In the genomic region with DNA sequence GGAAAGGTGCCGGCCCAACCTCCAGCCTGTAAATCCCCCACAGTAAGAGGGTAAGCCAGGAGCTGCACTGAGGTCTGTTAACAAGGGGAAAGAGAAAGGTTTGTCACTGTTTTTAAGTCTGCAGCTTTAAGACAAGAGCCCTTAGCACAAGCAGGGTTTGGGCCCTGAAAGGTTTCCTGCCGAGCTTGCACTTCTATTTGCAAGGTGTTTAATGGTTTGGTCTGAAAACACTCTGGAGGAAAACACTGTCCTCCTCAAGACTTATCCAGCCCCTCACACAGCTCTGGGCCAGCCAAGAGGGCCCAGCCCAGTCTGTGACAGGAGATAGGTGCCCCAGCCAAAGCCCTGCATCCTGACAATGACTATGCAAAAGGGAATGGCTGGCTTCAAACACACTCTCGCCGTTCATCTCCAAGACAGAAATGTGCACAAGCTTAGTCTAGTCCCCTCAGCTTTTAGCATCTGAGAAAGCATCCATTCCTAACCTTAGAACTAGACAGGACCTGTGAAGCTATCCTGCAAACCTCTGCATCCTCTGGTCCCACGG, we compare ENCODE assay signal across 27 cellular contexts. TPM values are rescaled to one million over a fixed set of nuclear protein-coding genes. Genes with fewer than 3 reads are reported as not detected.
DNase-seq lines count a peak whose midpoint lies in the region; ATAC-seq and TF ChIP-seq lines count a peak whose summit lies in the region.
"Had no signal": no experiment of that assay in that cellular context is flagged by ENCODE, and none has a peak within 500 bp of the region (broad histone marks: within the 10 kb centered on the region; RNA-seq: fewer than 3 reads in every experiment).

No MANE protein-coding gene starts in this region.

- no peaks in the 10 kb centered on the region for H3F3A ChIP-seq in GM23248 (ENCODE audit: insufficient read depth)

- 91 to 100% methylated on average over 5 of the region's 5 CpGs for WGBS in GM23248 (ENCODE audit: low coverage in 1 of 2, low lambda C conversion rate in 2 of 2, missing lambda C conversion rate in 2 of 2), 2 experiments

- H3K9ac ChIP-seq in BLaER1 (peak overlapping the region; percentile 4; the same call in 1 of the 2 replicates), GM23248 (no peak overlapping the region)

- no peaks in the 10 kb centered on the region for H3K79me2 ChIP-seq in OCI-LY7 (ENCODE audit: insufficient read depth, low read depth, low read length)
- H3K79me2 ChIP-seq in GM23248 (ENCODE audit: insufficient read depth): no peaks in the 10 kb centered on the region; the same call in 1 of the 2 replicates

- no peak overlapping the region for H3K4me3 ChIP-seq in BLaER1
- H3K4me3 ChIP-seq in OCI-LY7 (ENCODE audit: low read depth, low read length, poor library complexity, severe bottlenecking): no peak overlapping the region
- H3K4me3 ChIP-seq in ascending aorta: no peak overlapping the region
- no peak overlapping the region for H3K4me3 ChIP-seq in gastrocnemius medialis
- no peak overlapping the region for H3K4me3 ChIP-seq in GM23248

- CTCF ChIA-PET in OCI-LY7 (lab: Charles Lee; ENCODE audit: unreplicated experiment): no interaction called here

- in situ Hi-C loops in gastrocnemius medialis (cut with MboI; ENCODE audit: low sequenced_read_pairs in 4 of 4): loop anchor here in 2 of 4 donors (5.0 kb wide), 1 partner anchor 77 kb away; the partner anchor contains the start of gene HBQ1 (in 2 of the 2)
- in situ Hi-C loops in GM23248 (cut with MboI): loop anchor here (5.0 kb wide), 1 partner anchor 77 kb away; the partner anchor contains the start of gene HBQ1
- in situ Hi-C loops in G401 (cut with HindIII; ENCODE audit: low sequenced_read_pairs): no loop called here

- no peak for DNase-seq in OCI-LY7 (ENCODE audit: low spot score)
- DNase-seq in ascending aorta (ENCODE audit: low spot score in 2 of 2): no peak
- no peak for DNase-seq in gastrocnemius medialis
- DNase-seq in GM23248: no peak
- no peak for DNase-seq in G401 (ENCODE audit: low spot score)
- no peak for DNase-seq in NOMO-1 (lab: John Stamatoyannopoulos, UW; ENCODE audit: unreplicated experiment in 2 of 2)
- no peak for DNase-seq in NCI-H69 (lab: John Stamatoyannopoulos, UW)
- DNase-seq: DMS153, HCEC 1CT, Kasumi-1, MV-4-11, NCI-H1105, NCI-H146, NCI-H1930, NCI-H2107, NCI-H524, NCI-H774, SHP77, T-helper 1 cell had no signal

- TF ChIP-seq CTCF in OCI-LY7 (conservative IDR thresholded peaks at IDR 0.05; ENCODE audit: low read length) (no peak), ascending aorta (IDR thresholded peaks at IDR 0.05) (no peak), gastrocnemius medialis (IDR thresholded peaks at IDR 0.05 in 4 of 5, conservative IDR thresholded peaks at IDR 0.05 in 1 of 5) (no peak)

- intact Hi-C loops in OCI-LY7 (cut with micrococcal nuclease; ENCODE audit: unreplicated experiment): no loop called here
- intact Hi-C loops in ascending aorta (cut with DNase I): no loop called here
- intact Hi-C loops in gastrocnemius medialis (cut with DNase I; ENCODE audit: low total_unique reads): loop anchor here (5.0 kb wide), 1 partner anchor 247 kb away; the partner anchor contains the start of gene AXIN1

- H3K4me1 ChIP-seq in BLaER1: 0 out of 2 replicates have a peak, but pooled peaks cover 6% of the 10 kb centered on the region
- no peaks in the 10 kb centered on the region for H3K4me1 ChIP-seq in OCI-LY7 (ENCODE audit: insufficient read depth, low read length, poor library complexity, severe bottlenecking)
- peaks cover 17 to 29% of the 10 kb centered on the region in 2 donors for H3K4me1 ChIP-seq in ascending aorta
- H3K4me1 ChIP-seq in gastrocnemius medialis: peaks cover 39 to 41% of the 10 kb centered on the region in 2 donors
- no peaks in the 10 kb centered on the region for H3K4me1 ChIP-seq in GM23248 (ENCODE audit: insufficient read depth)

- ATAC-seq in gastrocnemius medialis: no peak

- no peaks in the 10 kb centered on the region for H3K9me3 ChIP-seq in BLaER1
- H3K9me3 ChIP-seq in OCI-LY7 (ENCODE audit: low read length): no peaks in the 10 kb centered on the region
- no peaks in the 10 kb centered on the region for H3K9me3 ChIP-seq in ascending aorta
- no peaks in the 10 kb centered on the region for H3K9me3 ChIP-seq in gastrocnemius medialis
- no peaks in the 10 kb centered on the region for H3K9me3 ChIP-seq in GM23248 (ENCODE audit: low read depth)

- POLR2A ChIA-PET in OCI-LY7 (lab: Charles Lee): no interaction called here

- H3K4me2 ChIP-seq in BLaER1 (no peak overlapping the region), OCI-LY7 (ENCODE audit: low read length) (no peak overlapping the region), GM23248 (ENCODE audit: unreplicated experiment) (no peak overlapping the region)

- H3K27me3 ChIP-seq in BLaER1: no peaks in the 10 kb centered on the region
- no peaks in the 10 kb centered on the region for H3K27me3 ChIP-seq in ascending aorta
- no peaks in the 10 kb centered on the region for H3K27me3 ChIP-seq in gastrocnemius medialis
- no peaks in the 10 kb centered on the region for H3K27me3 ChIP-seq in GM23248 (replicated peaks; ENCODE audit: insufficient read depth)

- H4K20me1 ChIP-seq in BLaER1 (peaks cover 12% of the 10 kb centered on the region; the same call in 1 of the 2 replicates), OCI-LY7 (ENCODE audit: insufficient read depth, low read length) (no peaks in the 10 kb centered on the region), GM23248 (ENCODE audit: insufficient read depth) (no peaks in the 10 kb centered on the region)

- H3K27ac ChIP-seq in BLaER1 (no peak overlapping the region), OCI-LY7 (ENCODE audit: low read depth, low read length, poor library complexity, severe bottlenecking) (no peak overlapping the region), ascending aorta (peak overlapping the region; percentile 83 to 84), gastrocnemius medialis (peak overlapping the region; percentile 45 to 88 (median 79)), GM23248 (no peak overlapping the region)
- H3K27ac ChIP-seq: C4-2B, RWPE1 had no signal

- TSS peak; percentile 32 for BruUV-seq in OCI-LY7 (replicated peaks; lab: Mats Ljungman, UMichigan)

- H3K9me2 ChIP-seq in OCI-LY7 (ENCODE audit: insufficient read depth, low read length) (no peaks in the 10 kb centered on the region), GM23248 (ENCODE audit: insufficient read depth) (no peaks in the 10 kb centered on the region)

- H3K36me3 ChIP-seq in BLaER1 (peaks cover 84% of the 10 kb centered on the region), OCI-LY7 (ENCODE audit: insufficient read depth, low read length) (peaks cover 29% of the 10 kb centered on the region; the same call in 1 of the 2 replicates), ascending aorta (peaks cover 4 to 9% of the 10 kb centered on the region in 2 donors), gastrocnemius medialis (peaks cover 0 to 18% of the 10 kb centered on the region in 2 donors), GM23248 (ENCODE audit: low read depth) (peaks cover 8% of the 10 kb centered on the region; the same call in 1 of the 2 replicates)

- TF ChIP-seq POLR2A in gastrocnemius medialis (IDR thresholded peaks at IDR 0.05): no peak

- H2AFZ ChIP-seq in OCI-LY7 (ENCODE audit: low read length): no peak overlapping the region
- H2AFZ ChIP-seq in GM23248: no peak overlapping the region

RNA-seq across cellular contexts. Expression of gene MPG, which starts 26.9 kb away (rescaled TPM):
- 119 and 126 TPM in 2 replicates for total RNA-seq in OCI-LY7 (2014; rRNA removed; shearing (Covaris generic))
- total RNA-seq in OCI-LY7 (2022) (54.2 and 58.1 TPM in 2 replicates), ascending aorta (406 TPM), gastrocnemius medialis (100 to 1,000 TPM in 1 of 4 donors, 10 to 100 TPM in 3; 75.0 to 124 (median 83.0) TPM)
- 127 and 222 TPM in 2 replicates for total RNA-seq in GM23248 (2014; rRNA removed; shearing (Covaris generic))
- polyA plus RNA-seq in GM23248 (2016; fragmentation: Nextera tagmentation; extraction: Ambion mirVana): 132 and 134 TPM in 2 replicates
- 158 and 323 TPM in 2 replicates for total RNA-seq in G401 (2014; rRNA removed; shearing (Covaris generic))

RNA-seq across cellular contexts. Expression of gene RHBDF1, which starts 32.5 kb away (rescaled TPM):
- 0.10 and 0.13 TPM in 2 replicates for total RNA-seq in OCI-LY7 (2014; rRNA removed; shearing (Covaris generic))
- total RNA-seq in OCI-LY7 (2022) (0.66 and 0.68 TPM in 2 replicates), ascending aorta (146 TPM), gastrocnemius medialis (10 to 100 TPM in 1 of 4 donors, 1 to 10 TPM in 3; 5.6 to 22.6 (median 9.1) TPM)
- total RNA-seq in GM23248 (2014; rRNA removed; shearing (Covaris generic)): 54.6 and 61.7 TPM in 2 replicates
- polyA plus RNA-seq in GM23248 (2016; fragmentation: Nextera tagmentation; extraction: Ambion mirVana): 62.2 and 62.6 TPM in 2 replicates
- 21.4 and 24.9 TPM in 2 replicates for total RNA-seq in G401 (2014; rRNA removed; shearing (Covaris generic))

RNA-seq across cellular contexts. Expression of gene NPRL3, which starts 33.6 kb away (rescaled TPM):
- 12.8 and 14.2 TPM in 2 replicates for total RNA-seq in OCI-LY7 (2014; rRNA removed; shearing (Covaris generic))
- total RNA-seq in OCI-LY7 (2022) (50.2 and 50.9 TPM in 2 replicates), ascending aorta (24.9 TPM), gastrocnemius medialis (10 to 100 TPM; 12.4 to 24.1 (median 19.4) TPM)
- 6.4 and 10.6 TPM in 2 replicates for total RNA-seq in GM23248 (2014; rRNA removed; shearing (Covaris generic))
- 11.6 and 13.6 TPM in 2 replicates for polyA plus RNA-seq in GM23248 (2016; fragmentation: Nextera tagmentation; extraction: Ambion mirVana)
- total RNA-seq in G401 (2014; rRNA removed; shearing (Covaris generic)): 4.5 and 11.2 TPM in 2 replicates

RNA-seq across cellular contexts. Expression of gene HBZ, which starts 47.5 kb away (rescaled TPM):
- not detected in 2 replicates for total RNA-seq in OCI-LY7 (2014; rRNA removed; shearing (Covaris generic))
- total RNA-seq in OCI-LY7 (2022) (not detected in 2 replicates), ascending aorta (not detected), gastrocnemius medialis (not detected)
- total RNA-seq in GM23248 (2014; rRNA removed; shearing (Covaris generic)): not detected in 2 replicates
- not detected in 2 replicates for polyA plus RNA-seq in GM23248 (2016; fragmentation: Nextera tagmentation; extraction: Ambion mirVana)
- not detected in 2 replicates for total RNA-seq in G401 (2014; rRNA removed; shearing (Covaris generic))
- total RNA-seq: A673, Daoy, H1, M059J, SK-MEL-5 had no signal

RNA-seq across cellular contexts. Expression of gene SNRNP25, which starts 51.3 kb away (rescaled TPM):
- 61.4 and 68.1 TPM in 2 replicates for total RNA-seq in OCI-LY7 (2014; rRNA removed; shearing (Covaris generic))
- 63.0 and 68.3 TPM in 2 replicates for total RNA-seq in OCI-LY7 (2022)
- total RNA-seq in ascending aorta: not detected
- 10 to 100 TPM; 42.8 to 77.6 (median 69.7) TPM for total RNA-seq in gastrocnemius medialis
- 12.1 and 17.6 TPM in 2 replicates for total RNA-seq in GM23248 (2014; rRNA removed; shearing (Covaris generic))
- polyA plus RNA-seq in GM23248 (2016; fragmentation: Nextera tagmentation; extraction: Ambion mirVana): 30.4 and 31.5 TPM in 2 replicates
- 53.9 and 57.0 TPM in 2 replicates for total RNA-seq in G401 (2014; rRNA removed; shearing (Covaris generic))

Comparison
In these comparisons a context has a peak if more than half of its experiments do, and no peak if none do; other contexts are left out.
1. H3K27ac ChIP-seq: peak in ascending aorta (2 of 2) and gastrocnemius medialis (4 of 4); none in BLaER1 (single experiment), OCI-LY7 (single experiment) and GM23248 (single experiment).